In the genomic region with DNA sequence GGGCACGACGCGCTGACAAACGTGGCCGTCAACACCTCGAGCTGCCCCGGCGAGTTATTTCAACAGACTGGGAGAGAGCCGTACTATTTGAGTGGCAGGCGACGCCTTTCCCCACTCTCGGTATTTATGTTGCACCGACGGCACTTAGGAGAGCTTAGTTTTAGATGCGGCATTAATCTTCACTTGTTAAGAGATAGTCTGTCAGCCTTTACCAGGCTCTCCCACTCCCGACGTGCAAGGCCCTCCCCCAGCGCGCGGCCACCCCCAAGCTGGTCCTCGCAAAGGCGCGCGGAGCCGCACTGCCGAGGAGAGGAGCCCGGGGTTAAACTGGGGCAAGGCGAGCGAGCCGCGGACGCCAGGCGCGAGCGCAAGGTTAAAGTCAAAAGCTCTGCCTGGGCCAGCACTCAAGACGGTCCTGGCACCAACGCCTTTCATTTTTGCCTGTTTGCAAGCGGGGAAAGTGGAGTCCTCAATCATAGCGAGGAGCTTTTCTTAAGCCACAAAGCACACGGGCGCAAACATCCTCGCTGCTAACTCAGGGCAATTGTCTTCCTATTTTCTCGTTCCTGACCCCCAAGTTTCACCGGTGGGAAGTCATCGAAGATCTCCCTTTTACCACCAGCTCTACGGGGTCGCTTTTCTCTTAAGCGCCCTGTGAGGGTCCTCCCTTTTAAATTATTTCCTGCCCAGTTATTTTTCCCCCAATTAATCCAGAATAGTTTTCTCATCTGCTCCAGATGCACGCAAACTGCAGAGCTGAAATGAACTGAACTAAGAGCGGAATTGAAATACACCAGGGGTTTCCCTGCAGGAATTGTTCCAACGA, we compare ENCODE assay signal across 1 cellular context.
TF ChIP-seq lines count a peak whose summit lies in the region.

No MANE protein-coding gene starts in this region.

TF ChIP-seq in H1, 55 proteins besides CTCF, POLR2A, EP300 and RAD21:
- no peak for TF ChIP-seq BRCA1 (IDR thresholded peaks at IDR 0.05; ENCODE audit: low read depth, low read length)
- TF ChIP-seq HDAC6 (IDR thresholded peaks at IDR 0.05; ENCODE audit: low read depth, low read length): no peak
- no peak for TF ChIP-seq POLR2AphosphoS5 (IDR thresholded peaks at IDR 0.05; ENCODE audit: low read depth, low read length)
- TF ChIP-seq RNF2 (IDR thresholded peaks at IDR 0.05; ENCODE audit: borderline replicate concordance, low read depth, low read length, missing control alignments, poor library complexity, severe bottlenecking): peak; percentile 96
- TF ChIP-seq TCF12 (IDR thresholded peaks at IDR 0.05; ENCODE audit: low read depth, low read length): 0 out of 2 replicates have a peak, but pooled peaks have one; percentile 24
- TF ChIP-seq CBX8 (IDR thresholded peaks at IDR 0.05; ENCODE audit: borderline replicate concordance, low read depth, low read length): 0 out of 2 replicates have a peak, but pooled peaks have one; percentile 15
- TF ChIP-seq SP1 (IDR thresholded peaks at IDR 0.05; ENCODE audit: low read depth, low read length): 0 out of 2 replicates have a peak, but pooled peaks have one; percentile 37
- TF ChIP-seq RFX5 (IDR thresholded peaks at IDR 0.05; ENCODE audit: borderline replicate concordance, low read depth, low read length): no peak
- TF ChIP-seq CEBPB (IDR thresholded peaks at IDR 0.05; ENCODE audit: low read depth, low read length): no peak
- TF ChIP-seq, protein P1, sequence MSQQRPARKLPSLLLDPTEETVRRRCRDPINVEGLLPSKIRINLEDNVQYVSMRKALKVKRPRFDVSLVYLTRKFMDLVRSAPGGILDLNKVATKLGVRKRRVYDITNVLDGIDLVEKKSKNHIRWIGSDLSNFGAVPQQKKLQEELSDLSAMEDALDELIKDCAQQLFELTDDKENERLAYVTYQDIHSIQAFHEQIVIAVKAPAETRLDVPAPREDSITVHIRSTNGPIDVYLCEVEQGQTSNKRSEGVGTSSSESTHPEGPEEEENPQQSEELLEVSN (IDR thresholded peaks at IDR 0.05): no peak
- peak; percentile 87 for TF ChIP-seq SUZ12 (IDR thresholded peaks at IDR 0.05; ENCODE audit: low read length)
- no peak for TF ChIP-seq CHD1 (IDR thresholded peaks at IDR 0.05; ENCODE audit: low read depth, low read length)
- TF ChIP-seq, protein P2, sequence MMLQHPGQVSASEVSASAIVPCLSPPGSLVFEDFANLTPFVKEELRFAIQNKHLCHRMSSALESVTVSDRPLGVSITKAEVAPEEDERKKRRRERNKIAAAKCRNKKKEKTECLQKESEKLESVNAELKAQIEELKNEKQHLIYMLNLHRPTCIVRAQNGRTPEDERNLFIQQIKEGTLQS (IDR thresholded peaks at IDR 0.05; ENCODE audit: insufficient read depth, low read depth, low read length): no peak
- TF ChIP-seq, protein P3, sequence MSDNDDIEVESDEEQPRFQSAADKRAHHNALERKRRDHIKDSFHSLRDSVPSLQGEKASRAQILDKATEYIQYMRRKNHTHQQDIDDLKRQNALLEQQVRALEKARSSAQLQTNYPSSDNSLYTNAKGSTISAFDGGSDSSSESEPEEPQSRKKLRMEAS (IDR thresholded peaks at IDR 0.05): 0 out of 2 replicates have a peak, but pooled peaks have one; percentile 5
- peak; percentile 92 for TF ChIP-seq EZH2 (IDR thresholded peaks at IDR 0.05; ENCODE audit: low read depth, low read length, severe bottlenecking)
- no peak for TF ChIP-seq KDM5A (IDR thresholded peaks at IDR 0.05; ENCODE audit: low read length)
